2 cellular contexts compared by ENCODE assay signal in the genomic region with DNA sequence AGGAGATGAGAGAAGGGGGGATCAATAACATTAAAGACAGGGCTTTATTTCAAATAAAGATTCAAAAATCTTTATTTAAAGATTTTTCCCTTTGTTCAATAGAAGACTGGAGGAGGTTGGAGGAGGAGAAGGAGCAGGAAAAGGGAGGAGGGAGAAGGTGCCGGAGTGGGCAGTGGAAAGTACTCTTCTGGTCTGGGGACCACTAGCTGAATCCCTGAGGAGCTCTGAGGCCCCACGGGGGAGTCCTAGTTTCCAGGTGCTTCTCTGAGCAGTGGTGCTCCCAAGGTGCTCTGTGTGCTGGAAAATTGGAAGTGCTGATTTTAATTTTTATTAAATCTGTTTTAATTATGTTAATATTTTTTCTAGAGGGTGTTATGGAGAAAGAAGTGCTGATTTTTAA.
TF ChIP-seq lines count a peak whose summit lies in the region.

No MANE protein-coding gene starts in this region.

TF ChIP-seq in HCT116, 20 proteins besides CTCF, POLR2A, EP300 and RAD21:
- TF ChIP-seq, protein P1, sequence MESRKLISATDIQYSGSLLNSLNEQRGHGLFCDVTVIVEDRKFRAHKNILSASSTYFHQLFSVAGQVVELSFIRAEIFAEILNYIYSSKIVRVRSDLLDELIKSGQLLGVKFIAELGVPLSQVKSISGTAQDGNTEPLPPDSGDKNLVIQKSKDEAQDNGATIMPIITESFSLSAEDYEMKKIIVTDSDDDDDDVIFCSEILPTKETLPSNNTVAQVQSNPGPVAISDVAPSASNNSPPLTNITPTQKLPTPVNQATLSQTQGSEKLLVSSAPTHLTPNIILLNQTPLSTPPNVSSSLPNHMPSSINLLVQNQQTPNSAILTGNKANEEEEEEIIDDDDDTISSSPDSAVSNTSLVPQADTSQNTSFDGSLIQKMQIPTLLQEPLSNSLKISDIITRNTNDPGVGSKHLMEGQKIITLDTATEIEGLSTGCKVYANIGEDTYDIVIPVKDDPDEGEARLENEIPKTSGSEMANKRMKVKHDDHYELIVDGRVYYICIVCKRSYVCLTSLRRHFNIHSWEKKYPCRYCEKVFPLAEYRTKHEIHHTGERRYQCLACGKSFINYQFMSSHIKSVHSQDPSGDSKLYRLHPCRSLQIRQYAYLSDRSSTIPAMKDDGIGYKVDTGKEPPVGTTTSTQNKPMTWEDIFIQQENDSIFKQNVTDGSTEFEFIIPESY (IDR thresholded peaks at IDR 0.05; ENCODE audit: extremely low read depth, insufficient replicate concordance, low read length), result no peak
- no peak for TF ChIP-seq POLR2AphosphoS5 (IDR thresholded peaks at IDR 0.05; ENCODE audit: low read depth, low read length)

TF ChIP-seq in K562, 482 proteins besides CTCF, POLR2A, EP300 and RAD21:
- TF ChIP-seq ZNF263 (CRISPR knock-in tag; IDR thresholded peaks at IDR 0.05; ENCODE audit: borderline replicate concordance), result peak; percentile 84
- TF ChIP-seq ZKSCAN8 (CRISPR knock-in tag; IDR thresholded peaks at IDR 0.05), result no peak
